ENCODE assay signal across 8 cellular contexts in the genomic region with DNA sequence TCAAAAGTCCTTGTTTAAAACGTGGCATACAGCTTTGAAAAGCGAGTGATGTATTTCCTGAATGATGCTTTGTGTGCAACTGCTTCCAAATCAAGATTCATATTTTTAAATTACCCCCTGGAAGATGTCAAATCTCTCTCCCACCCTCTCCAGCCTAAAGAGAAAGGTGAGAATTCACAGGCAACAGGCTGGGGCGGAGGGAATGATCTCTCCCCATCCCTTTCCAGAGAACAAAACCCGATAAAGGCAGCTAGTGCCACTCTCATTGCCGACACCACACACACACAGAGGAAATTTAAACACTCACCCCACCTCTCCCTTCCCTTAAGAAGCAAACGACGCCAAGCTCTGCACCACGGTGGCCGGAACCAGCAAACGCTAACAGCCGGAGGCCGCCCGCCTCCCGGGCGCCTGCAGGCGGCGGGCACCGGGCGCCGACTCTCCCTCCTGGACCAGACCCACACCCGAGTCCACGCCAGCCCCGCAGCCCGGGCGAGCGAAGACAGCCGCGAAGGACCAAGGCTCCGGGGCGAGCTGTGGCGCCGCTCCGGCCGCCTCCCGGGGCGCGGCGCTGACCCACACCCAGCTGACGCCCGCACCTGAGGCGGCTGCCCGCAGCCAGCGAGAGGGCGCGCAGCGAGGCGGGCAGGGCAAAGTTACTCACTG. TPM values are rescaled to one million over a fixed set of nuclear protein-coding genes. Genes with fewer than 3 reads are reported as not detected.
A peak's percentile ranks its signal among the peaks of the same experiment; 100 is the strongest.
DNase-seq lines count a peak whose midpoint lies in the region; ATAC-seq and TF ChIP-seq lines count a peak whose summit lies in the region.

No MANE protein-coding gene starts in this region.

- peak overlapping the region; percentile 98 for H3K4me3 ChIP-seq in HUES48 (ENCODE audit: low read depth, low read length)

- H3K36me3 ChIP-seq in ES-I3 (ENCODE audit: insufficient read depth, low read length) (peaks cover 15% of the 10 kb centered on the region; the same call in 1 of the 2 replicates), HUES48 (ENCODE audit: control insufficient read depth, insufficient read depth, low read length) (peaks cover 20% of the 10 kb centered on the region)

- H3K9me3 ChIP-seq in ES-I3 (ENCODE audit: control insufficient read depth, insufficient read depth, low read length) (no peaks in the 10 kb centered on the region), HUES48 (ENCODE audit: control insufficient read depth, insufficient read depth, low read length) (no peaks in the 10 kb centered on the region)

- TF ChIP-seq CTCF in WTC11 (IDR thresholded peaks at IDR 0.05): no peak

- H3K4me1 Mint-ChIP-seq in WTC11: peaks cover 47% of the 10 kb centered on the region
- H3K4me1 Mint-ChIP-seq in stimulated activated naive CD8-positive, alpha-beta T cell treated with anti-CD3 and anti-CD28 coated beads, Interleukin-15, Interleukin-2, amounts not matched to agents 100 ng/mL and 50 ng/mL, for 24 hours (ENCODE audit: low read depth): peaks cover 50% of the 10 kb centered on the region

- peak overlapping the region; percentile 74; the same call in 1 of the 2 replicates for H3K27ac Mint-ChIP-seq in WTC11
- H3K27ac Mint-ChIP-seq in stimulated activated naive CD8-positive, alpha-beta T cell treated with anti-CD3 and anti-CD28 coated beads, Interleukin-15, Interleukin-2, amounts not matched to agents 100 ng/mL and 50 ng/mL, for 24 hours: peak overlapping the region; percentile 71

- no peaks in the 10 kb centered on the region for H3K27me3 ChIP-seq in HUES48 (ENCODE audit: control insufficient read depth, insufficient read depth, low read length)

- H3K4me3 Mint-ChIP-seq in WTC11: peak overlapping the region; percentile 93
- peak overlapping the region; percentile 91 for H3K4me3 Mint-ChIP-seq in stimulated activated naive CD8-positive, alpha-beta T cell treated with anti-CD3 and anti-CD28 coated beads, Interleukin-15, Interleukin-2, amounts not matched to agents 100 ng/mL and 50 ng/mL, for 24 hours

- DNase-seq in WTC11 (ENCODE audit: low spot score) (no peak), midbrain (lab: John Stamatoyannopoulos, UW) (peak; percentile 48), NCI-H1436 treated with DMSO at 0.1 percent for 48 hours (lab: John Stamatoyannopoulos, UW) (no peak)
- peak; percentile 25 for DNase-seq in effector CD4-positive, alpha-beta T cell

- peaks cover 30% of the 10 kb centered on the region for H3K36me3 Mint-ChIP-seq in WTC11
- H3K36me3 Mint-ChIP-seq in stimulated activated naive CD8-positive, alpha-beta T cell treated with anti-CD3 and anti-CD28 coated beads, Interleukin-15, Interleukin-2, amounts not matched to agents 100 ng/mL and 50 ng/mL, for 24 hours (ENCODE audit: low read depth): peaks cover 26% of the 10 kb centered on the region

- H3K9me3 Mint-ChIP-seq in WTC11: peaks cover 3% of the 10 kb centered on the region
- H3K9me3 Mint-ChIP-seq in stimulated activated naive CD8-positive, alpha-beta T cell treated with anti-CD3 and anti-CD28 coated beads, Interleukin-15, Interleukin-2, amounts not matched to agents 100 ng/mL and 50 ng/mL, for 24 hours: no peaks in the 10 kb centered on the region

- H3K27ac ChIP-seq in HUES48 (ENCODE audit: low read depth, low read length): peak overlapping the region; percentile 89

- H3K9ac ChIP-seq in ES-I3 (ENCODE audit: low read depth, low read length): peak overlapping the region; percentile 87
- H3K9ac ChIP-seq in HUES48 (ENCODE audit: low read depth, low read length): peak overlapping the region; percentile 32

- ATAC-seq in GM21447 (IDR thresholded peaks at IDR 0.05; ENCODE audit: unreplicated experiment) (peak; percentile 27), WTC11 (no peak)

- H3K4me1 ChIP-seq in ES-I3 (ENCODE audit: insufficient read depth, low read length) (peaks cover 14% of the 10 kb centered on the region; the same call in 1 of the 2 replicates), HUES48 (ENCODE audit: control insufficient read depth, insufficient read depth, low read length) (peaks cover 31% of the 10 kb centered on the region)

- CTCF ChIA-PET in WTC11 (lab: Charles Lee): interaction anchor here (0.7 to 3.1 kb wide), 9 partner anchors 13 to 364 kb away, joined by 3 to 21 read pairs (median 6); no protein-coding TSS in a partner anchor

- POLR2A ChIA-PET in WTC11 (lab: Charles Lee): interaction anchor here (0.5 to 1.8 kb wide), 10 partner anchors 11 to 358 kb away, joined by 3 to 7 read pairs (median 3); no protein-coding TSS in a partner anchor

- no peaks in the 10 kb centered on the region for H3K27me3 Mint-ChIP-seq in WTC11 (ENCODE audit: low read depth)
- no peaks in the 10 kb centered on the region for H3K27me3 Mint-ChIP-seq in stimulated activated naive CD8-positive, alpha-beta T cell treated with anti-CD3 and anti-CD28 coated beads, Interleukin-15, Interleukin-2, amounts not matched to agents 100 ng/mL and 50 ng/mL, for 24 hours

TF ChIP-seq in WTC11, 78 proteins besides CTCF, POLR2A, EP300 and RAD21:
- TF ChIP-seq KAT7 (CRISPR knock-in tag; IDR thresholded peaks at IDR 0.05; ENCODE audit: borderline replicate concordance) (0 out of 2 replicates have a peak, but pooled peaks have one; percentile 44), RELA (CRISPR knock-in tag; IDR thresholded peaks at IDR 0.05; ENCODE audit: borderline replicate concordance) (no peak), ELF4 (CRISPR knock-in tag; IDR thresholded peaks at IDR 0.05; ENCODE audit: low read depth) (0 out of 2 replicates have a peak, but pooled peaks have one; percentile 74)

RNA-seq across cellular contexts. Expression of gene LNX2, which starts 0.5 kb away (rescaled TPM):
- 9.6 to 10.1 TPM (median 9.8 TPM) in 3 replicates for total RNA-seq in WTC11 (2021)

RNA-seq across cellular contexts. Expression of gene POLR1D, which starts 1.8 kb away (rescaled TPM):
- total RNA-seq in WTC11 (2021): 185 to 198 TPM (median 191 TPM) in 3 replicates

Comparison
In these comparisons a context has a peak if more than half of its experiments do, and no peak if none do; other contexts are left out.
1. DNase-seq: peak in effector CD4-positive, alpha-beta T cell (single experiment) and midbrain (single experiment); none in WTC11 (single experiment) and NCI-H1436 treated with DMSO at 0.1 percent for 48 hours (single experiment).